In the genomic region with DNA sequence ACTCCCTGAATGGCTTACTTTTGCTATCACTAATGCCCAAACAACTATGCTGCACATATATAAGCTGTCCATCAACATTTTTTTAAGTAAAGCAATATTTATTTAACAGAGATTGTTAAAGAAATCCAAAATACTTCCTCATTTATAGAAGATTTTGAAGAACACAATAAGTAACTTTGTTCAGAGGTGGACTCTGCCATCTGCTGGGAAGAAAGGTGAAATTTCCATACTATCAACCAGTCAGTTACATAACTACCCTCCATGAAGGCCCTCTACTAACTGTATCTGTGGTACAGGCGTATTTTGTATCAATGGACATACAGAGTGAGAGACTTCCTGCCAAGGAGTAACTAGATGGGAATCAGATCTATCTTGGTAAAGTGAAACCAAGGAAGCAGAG, we compare ENCODE assay signal across 8 cellular contexts.
DNase-seq lines count a peak whose midpoint lies in the region; ATAC-seq, FAIRE-seq and TF ChIP-seq lines count a peak whose summit lies in the region.

No MANE protein-coding gene starts in this region.

- no peak overlapping the region for H3K4me3 ChIP-seq in NB4 (ENCODE audit: low read depth, low read length)
- H3K4me3 ChIP-seq in body of pancreas = no peak overlapping the region
- H3K4me3 ChIP-seq in right lobe of liver = no peak overlapping the region
- H3K4me3 ChIP-seq in coronary artery = no peak overlapping the region

- ATAC-seq in body of pancreas (peak; percentile 60), right lobe of liver (peak; percentile 67 to 81 (median 71)), HG02884 (IDR thresholded peaks at IDR 0.05; ENCODE audit: unreplicated experiment) (no peak)

- H3K9me3 ChIP-seq in body of pancreas (no peaks in the 10 kb centered on the region), right lobe of liver (no peaks in the 10 kb centered on the region)

- WGBS in body of pancreas, 2 donors = 46 to 48% methylated on average over 1 of the region's 1 CpG
- 60% methylated on average over 1 of the region's 1 CpG for WGBS in right lobe of liver (ENCODE audit: insufficient coverage, low coverage, low lambda C conversion rate, missing lambda C conversion rate)

- TF ChIP-seq POLR2A in GM12891 (IDR thresholded peaks at IDR 0.05; ENCODE audit: low read depth, low read length) = no peak
- TF ChIP-seq POLR2A in NB4 (IDR thresholded peaks at IDR 0.05; ENCODE audit: extremely low read depth, insufficient read length) = no peak
- no peak for TF ChIP-seq POLR2A in body of pancreas (IDR thresholded peaks at IDR 0.05)
- no peak for TF ChIP-seq POLR2A in right lobe of liver (IDR thresholded peaks at IDR 0.05)

- FAIRE-seq in GM12891 (lab: Jason Lieb, UNC) = peak; percentile 76

- DNase-seq in AML-193 (lab: John Stamatoyannopoulos, UW) (peak; percentile 66 to 70), GM12891 (ENCODE audit: insufficient read length, low spot score) (no peak), NB4 (ENCODE audit: low read depth) (peak; percentile 75), body of pancreas (peak in 1 of 4 donors; percentile 45), right lobe of liver (no peak), coronary artery (ENCODE audit: low spot score) (no peak), mucosa of gallbladder (ENCODE audit: low spot score) (no peak)

- H3K36me3 ChIP-seq in body of pancreas (replicated peaks in 1 of 2; ENCODE audit: insufficient read depth in 1 of 2, low read depth in 2 of 2) = no peaks in the 10 kb centered on the region
- H3K36me3 ChIP-seq in right lobe of liver = no peaks in the 10 kb centered on the region

- no peak overlapping the region for H3K27ac ChIP-seq in body of pancreas
- H3K27ac ChIP-seq in right lobe of liver = no peak overlapping the region
- no peak overlapping the region for H3K27ac ChIP-seq in coronary artery

- peak; percentile 39 for TF ChIP-seq CTCF in NB4 (IDR thresholded peaks at IDR 0.05; ENCODE audit: low read depth, low read length)
- TF ChIP-seq CTCF in body of pancreas (IDR thresholded peaks at IDR 0.05) = peak in 6 of 7 experiments; percentile 26 to 58 (median 40)
- peak; percentile 37 to 54 (median 45) for TF ChIP-seq CTCF in right lobe of liver (IDR thresholded peaks at IDR 0.05)
- TF ChIP-seq CTCF in coronary artery (IDR thresholded peaks at IDR 0.05) = no peak

- intact Hi-C loops in body of pancreas (cut with DNase I) = no loop called here
- intact Hi-C loops in right lobe of liver (cut with DNase I) = no loop called here

- H3K27me3 ChIP-seq in body of pancreas = no peaks in the 10 kb centered on the region
- no peaks in the 10 kb centered on the region for H3K27me3 ChIP-seq in right lobe of liver

- H3K4me1 ChIP-seq in body of pancreas = peaks cover 11% of the 10 kb centered on the region
- H3K4me1 ChIP-seq in right lobe of liver = no peaks in the 10 kb centered on the region

TF ChIP-seq in GM12891, 5 proteins besides CTCF, POLR2A, EP300 and RAD21:
- TF ChIP-seq PAX5 (IDR thresholded peaks at IDR 0.05; ENCODE audit: insufficient read depth, low read length, severe bottlenecking) = no peak
- no peak for TF ChIP-seq TAF1 (IDR thresholded peaks at IDR 0.05; ENCODE audit: low read depth, low read length)
- TF ChIP-seq SPI1 (IDR thresholded peaks at IDR 0.05; ENCODE audit: low read depth, low read length) = no peak
- TF ChIP-seq POLR2AphosphoS5 (IDR thresholded peaks at IDR 0.05; ENCODE audit: low read depth, low read length) = no peak
- no peak for TF ChIP-seq POU2F2 (IDR thresholded peaks at IDR 0.05; ENCODE audit: low read depth, low read length)
TF ChIP-seq in GM12891: peak in this region for 0.

Comparison
In these comparisons a context has a peak if more than half of its experiments do, and no peak if none do; other contexts are left out.
1. DNase-seq: peak in AML-193 (2 of 2) and NB4 (single experiment); none in GM12891 (single experiment), right lobe of liver (0 of 3), coronary artery (single experiment) and mucosa of gallbladder (single experiment).